8 cellular contexts compared by ENCODE assay signal in genomic region chr11:73047773-73048371, GRCh38.
DNase-seq lines count a peak whose midpoint lies in the region; ATAC-seq, FAIRE-seq and TF ChIP-seq lines count a peak whose summit lies in the region.

No MANE protein-coding gene starts in this region.

- no peak overlapping the region for H3K27ac ChIP-seq in CD4-positive, alpha-beta memory T cell (ENCODE audit: low read depth, low read length)
- H3K27ac ChIP-seq in colonic mucosa = peak overlapping the region; percentile 42

- H3K4me1 ChIP-seq in CD4-positive, alpha-beta memory T cell (ENCODE audit: insufficient read depth, low read length) = peaks cover 18% of the 10 kb centered on the region
- H3K4me1 ChIP-seq in colonic mucosa = no peaks in the 10 kb centered on the region

- POLR2A ChIA-PET in CD4-positive, alpha-beta memory T cell (lab: Charles Lee; ENCODE audit: partially characterized antibody) = interaction anchor here (0.6 to 1.2 kb wide), 3 partner anchors 9 to 207 kb away, joined by 3 to 5 read pairs (median 4); no protein-coding TSS in a partner anchor

- H3K9me3 ChIP-seq in CD4-positive, alpha-beta memory T cell (ENCODE audit: control insufficient read depth in 1 of 2, low read length in 2 of 2) = no peaks in the 10 kb centered on the region
- H3K9me3 ChIP-seq in colonic mucosa = no peaks in the 10 kb centered on the region

- H3K36me3 ChIP-seq in CD4-positive, alpha-beta memory T cell (ENCODE audit: insufficient read depth, low read length) = no peaks in the 10 kb centered on the region
- H3K36me3 ChIP-seq in colonic mucosa = no peaks in the 10 kb centered on the region

- peaks cover 0 to 4% of the 10 kb centered on the region in 2 donors for H3K36me3 Mint-ChIP-seq in CD4-positive, alpha-beta memory T cell
- no peaks in the 10 kb centered on the region for H3K36me3 Mint-ChIP-seq in progenitor cell of endocrine pancreas (ENCODE audit: insufficient read depth)
- H3K36me3 Mint-ChIP-seq in activated T-helper 2 cell treated with anti-CD3 and anti-CD28 coated beads, Interferon-gamma antibody, Interleukin-2, Interleukin-4, amounts not matched to agents 10 μg/mL and 5 μg/mL and 100 μg/mL, durations not matched to agents 14 hours and 24 hours and 36 hours (ENCODE audit: low read depth) = peaks cover 7% of the 10 kb centered on the region

- peaks cover 15 to 34% (median 18%) of the 10 kb centered on the region in 4 donors for H3K4me1 Mint-ChIP-seq in CD4-positive, alpha-beta memory T cell
- H3K4me1 Mint-ChIP-seq in progenitor cell of endocrine pancreas (ENCODE audit: low read depth) = peaks cover 25% of the 10 kb centered on the region
- peaks cover 14% of the 10 kb centered on the region for H3K4me1 Mint-ChIP-seq in activated T-helper 2 cell treated with anti-CD3 and anti-CD28 coated beads, Interferon-gamma antibody, Interleukin-2, Interleukin-4, amounts not matched to agents 10 μg/mL and 5 μg/mL and 100 μg/mL, durations not matched to agents 14 hours and 24 hours and 36 hours (ENCODE audit: low read depth)

- TF ChIP-seq CTCF in colonic mucosa (IDR thresholded peaks at IDR 0.05) = no peak
- no peak for TF ChIP-seq CTCF in progenitor cell of endocrine pancreas (IDR thresholded peaks at IDR 0.05; ENCODE audit: unreplicated experiment)

- H3K9ac ChIP-seq in colonic mucosa (ENCODE audit: low read depth in 2 of 2, low read length in 2 of 2) = no peak overlapping the region

- intact Hi-C loops in CD4-positive, alpha-beta memory T cell (cut with micrococcal nuclease) = no loop called here
- intact Hi-C loops in colonic mucosa (cut with DNase I) = no loop called here
- intact Hi-C loops in activated T-helper 2 cell treated with anti-CD3 and anti-CD28 coated beads, Interferon-gamma antibody, Interleukin-2, Interleukin-4, amounts not matched to agents 10 μg/mL and 5 μg/mL and 100 μg/mL, durations not matched to agents 14 hours and 24 hours and 36 hours (cut with micrococcal nuclease) = no loop called here

- no peaks in the 10 kb centered on the region for H3K9me3 Mint-ChIP-seq in CD4-positive, alpha-beta memory T cell
- no peaks in the 10 kb centered on the region for H3K9me3 Mint-ChIP-seq in progenitor cell of endocrine pancreas (ENCODE audit: low read depth)
- H3K9me3 Mint-ChIP-seq in activated T-helper 2 cell treated with anti-CD3 and anti-CD28 coated beads, Interferon-gamma antibody, Interleukin-2, Interleukin-4, amounts not matched to agents 10 μg/mL and 5 μg/mL and 100 μg/mL, durations not matched to agents 14 hours and 24 hours and 36 hours = no peaks in the 10 kb centered on the region

- H3K27me3 Mint-ChIP-seq in CD4-positive, alpha-beta memory T cell = no peaks in the 10 kb centered on the region
- H3K27me3 Mint-ChIP-seq in progenitor cell of endocrine pancreas = no peaks in the 10 kb centered on the region
- H3K27me3 Mint-ChIP-seq in activated T-helper 2 cell treated with anti-CD3 and anti-CD28 coated beads, Interferon-gamma antibody, Interleukin-2, Interleukin-4, amounts not matched to agents 10 μg/mL and 5 μg/mL and 100 μg/mL, durations not matched to agents 14 hours and 24 hours and 36 hours (ENCODE audit: low read depth) = no peaks in the 10 kb centered on the region

- CTCF ChIA-PET in CD4-positive, alpha-beta memory T cell (lab: Charles Lee; ENCODE audit: partially characterized antibody) = interaction anchor here (1.0 to 1.1 kb wide), 2 partner anchors 98 to 131 kb away, joined by 3 to 4 read pairs; no protein-coding TSS in a partner anchor

- H3K27ac Mint-ChIP-seq in CD4-positive, alpha-beta memory T cell = peak overlapping the region in 6 of 7 donors; percentile 1 to 76 (median 52)
- H3K27ac Mint-ChIP-seq in progenitor cell of endocrine pancreas = no peak overlapping the region
- H3K27ac Mint-ChIP-seq in activated T-helper 2 cell treated with anti-CD3 and anti-CD28 coated beads, Interferon-gamma antibody, Interleukin-2, Interleukin-4, amounts not matched to agents 10 μg/mL and 5 μg/mL and 100 μg/mL, durations not matched to agents 14 hours and 24 hours and 36 hours = no peak overlapping the region

- no peak for DNase-seq in CD4-positive, alpha-beta memory T cell
- DNase-seq in colonic mucosa (no peak), frontal cortex (ENCODE audit: low spot score in 2 of 2) (no peak), progenitor cell of endocrine pancreas (ENCODE audit: low spot score, unreplicated experiment) (no peak), GOT3 (lab: John Stamatoyannopoulos, UW) (no peak)
- no peak for DNase-seq in activated T-helper 2 cell treated with anti-CD3 and anti-CD28 coated beads, Interferon-gamma antibody, Interleukin-2, Interleukin-4, amounts not matched to agents 10 μg/mL and 5 μg/mL and 100 μg/mL, durations not matched to agents 14 hours and 24 hours and 36 hours (ENCODE audit: low spot score)

- FAIRE-seq in frontal cortex (lab: Jason Lieb, UNC) = no peak

- no peaks in the 10 kb centered on the region for H3K27me3 ChIP-seq in CD4-positive, alpha-beta memory T cell (ENCODE audit: insufficient read depth, low read length)
- no peaks in the 10 kb centered on the region for H3K27me3 ChIP-seq in colonic mucosa

- no peak overlapping the region for H3K4me3 ChIP-seq in CD4-positive, alpha-beta memory T cell (ENCODE audit: low read length in 2 of 2)
- no peak overlapping the region for H3K4me3 ChIP-seq in colonic mucosa

- ATAC-seq in GM19463 (IDR thresholded peaks at IDR 0.05; ENCODE audit: unreplicated experiment) (peak; percentile 66), HG03565 (IDR thresholded peaks at IDR 0.05; ENCODE audit: unreplicated experiment) (peak; percentile 61)

- H3K4me3 Mint-ChIP-seq in CD4-positive, alpha-beta memory T cell = peak overlapping the region in 6 of 8 donors; percentile 27 to 60 (median 49)
- H3K4me3 Mint-ChIP-seq in progenitor cell of endocrine pancreas (ENCODE audit: low read depth) = no peak overlapping the region
- no peak overlapping the region for H3K4me3 Mint-ChIP-seq in activated T-helper 2 cell treated with anti-CD3 and anti-CD28 coated beads, Interferon-gamma antibody, Interleukin-2, Interleukin-4, amounts not matched to agents 10 μg/mL and 5 μg/mL and 100 μg/mL, durations not matched to agents 14 hours and 24 hours and 36 hours (ENCODE audit: low read depth)

Comparison
In these comparisons a context has a peak if more than half of its experiments do, and no peak if none do; other contexts are left out.
1. H3K27ac Mint-ChIP-seq: peak in CD4-positive, alpha-beta memory T cell (6 of 7); none in progenitor cell of endocrine pancreas (single experiment) and activated T-helper 2 cell treated with anti-CD3 and anti-CD28 coated beads, Interferon-gamma antibody, Interleukin-2, Interleukin-4, amounts not matched to agents 10 μg/mL and 5 μg/mL and 100 μg/mL, durations not matched to agents 14 hours and 24 hours and 36 hours (single experiment).
2. H3K4me3 Mint-ChIP-seq: peak in CD4-positive, alpha-beta memory T cell (6 of 8); none in progenitor cell of endocrine pancreas (single experiment) and activated T-helper 2 cell treated with anti-CD3 and anti-CD28 coated beads, Interferon-gamma antibody, Interleukin-2, Interleukin-4, amounts not matched to agents 10 μg/mL and 5 μg/mL and 100 μg/mL, durations not matched to agents 14 hours and 24 hours and 36 hours (single experiment).